In the genomic region with DNA sequence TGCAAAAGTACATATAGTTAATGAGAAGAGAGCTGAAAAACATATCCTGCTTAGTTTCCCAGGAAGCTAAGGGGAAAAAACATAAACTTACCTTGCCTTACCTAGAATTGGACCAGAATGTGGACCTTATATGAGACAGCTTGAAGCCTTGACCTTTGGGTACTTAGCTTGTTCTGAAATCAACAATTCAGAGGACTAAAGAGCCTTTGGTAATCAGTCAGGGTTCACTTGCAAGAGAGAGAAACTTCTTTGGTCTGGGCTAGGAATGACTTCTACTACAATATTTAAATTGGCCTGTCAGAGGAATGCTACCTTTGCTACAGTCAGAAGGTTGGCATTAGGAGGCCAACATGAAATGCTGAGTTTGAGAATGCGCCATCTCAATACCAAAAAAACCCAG, we compare ENCODE assay signal across 14 cellular contexts. TPM values are rescaled to one million over a fixed set of nuclear protein-coding genes. Genes with fewer than 3 reads are reported as not detected.
DNase-seq lines count a peak whose midpoint lies in the region; ATAC-seq and TF ChIP-seq lines count a peak whose summit lies in the region.
"Had no signal": no experiment of that assay in that cellular context is flagged by ENCODE, and none has a peak within 500 bp of the region (broad histone marks: within the 10 kb centered on the region; RNA-seq: fewer than 3 reads in every experiment).

No MANE protein-coding gene starts in this region.

- no peak overlapping the region for H3K9ac ChIP-seq in HCT116 (ENCODE audit: low read length)

- no peaks in the 10 kb centered on the region for H3K27me3 Mint-ChIP-seq in central memory CD8-positive, alpha-beta T cell
- no peaks in the 10 kb centered on the region for H3K27me3 Mint-ChIP-seq in naive thymus-derived CD8-positive, alpha-beta T cell
- H3K27me3 Mint-ChIP-seq: activated CD4-positive, alpha-beta T cell treated with anti-CD3 and anti-CD28 coated beads, Interleukin-2, amount 10 ng/mL, durations not matched to agents 7 days and 5 days had no signal

- DNase-seq in DMS53 (lab: John Stamatoyannopoulos, UW) = peak; percentile 55
- no peak for DNase-seq in HCT116 (ENCODE audit: low read depth, low spot score)
- DNase-seq in central memory CD8-positive, alpha-beta T cell (ENCODE audit: low spot score in 2 of 2) = no peak
- DNase-seq in naive thymus-derived CD8-positive, alpha-beta T cell = no peak
- no peak for DNase-seq in GM10248 (ENCODE audit: extremely low spot score)
- no peak for DNase-seq in dorsolateral prefrontal cortex
- DNase-seq: activated CD4-positive, alpha-beta T cell treated with anti-CD3 and anti-CD28 coated beads, Interleukin-2, amount 10 ng/mL, durations not matched to agents 7 days and 5 days; adrenal gland; AML-193; central memory CD4-positive, alpha-beta T cell; endodermal cell; left cardiac atrium; ovary had no signal

- no peaks in the 10 kb centered on the region for H3K9me2 ChIP-seq in HCT116 (ENCODE audit: insufficient read depth)

- H3K4me1 ChIP-seq in HCT116 (ENCODE audit: control insufficient read depth in 1 of 2, insufficient read depth in 2 of 2, low read length in 2 of 2) = peaks cover 34 to 47% of the 10 kb centered on the region in 2 experiments

- H3K4me3 ChIP-seq in HCT116 (replicated peaks in 1 of 2; ENCODE audit: low read depth in 1 of 2, low read length in 2 of 2) (no peak overlapping the region), dorsolateral prefrontal cortex (no peak overlapping the region)
- H3K4me3 ChIP-seq: adrenal gland, ovary had no signal

- no peaks in the 10 kb centered on the region for H3K9me3 Mint-ChIP-seq in central memory CD8-positive, alpha-beta T cell
- H3K9me3 Mint-ChIP-seq in naive thymus-derived CD8-positive, alpha-beta T cell = peaks cover 0 to 7% (median 0%) of the 10 kb centered on the region in 9 donors

- TF ChIP-seq CTCF in HCT116 (IDR thresholded peaks at IDR 0.05 in 2 of 3, conservative IDR thresholded peaks at IDR 0.05 in 1 of 3; ENCODE audit: borderline replicate concordance in 1 of 3, insufficient read depth in 1 of 3, low read depth in 2 of 3, low read length in 2 of 3) (no peak), GM10248 (IDR thresholded peaks at IDR 0.05; ENCODE audit: control extremely low read depth, extremely low read depth, low read depth, missing control alignments) (no peak), dorsolateral prefrontal cortex (IDR thresholded peaks at IDR 0.05 in 54 of 56, conservative IDR thresholded peaks at IDR 0.05 in 2 of 56; ENCODE audit: low read depth in 1 of 56, partially characterized antibody in 56 of 56) (no peak)

- peaks cover 44% of the 10 kb centered on the region for H3K4me1 Mint-ChIP-seq in central memory CD8-positive, alpha-beta T cell
- peaks cover 24 to 54% (median 50%) of the 10 kb centered on the region in 4 donors for H3K4me1 Mint-ChIP-seq in naive thymus-derived CD8-positive, alpha-beta T cell

- BruUV-seq in HCT116 (replicated peaks; lab: Mats Ljungman, UMichigan) = no TSS peak

- H3K4me3 Mint-ChIP-seq in central memory CD8-positive, alpha-beta T cell = no peak overlapping the region
- no peak overlapping the region for H3K4me3 Mint-ChIP-seq in naive thymus-derived CD8-positive, alpha-beta T cell
- H3K4me3 Mint-ChIP-seq: activated CD4-positive, alpha-beta T cell treated with anti-CD3 and anti-CD28 coated beads, Interleukin-2, amount 10 ng/mL, durations not matched to agents 7 days and 5 days; endodermal cell had no signal

- H3K4me2 ChIP-seq in HCT116 (ENCODE audit: low read length) = peak overlapping the region; percentile 56

- intact Hi-C loops in HCT116 (cut with micrococcal nuclease) = no loop called here
- intact Hi-C loops in dorsolateral prefrontal cortex (cut with DNase I) = no loop called here

- H3K27ac ChIP-seq in HCT116 (ENCODE audit: low read depth, low read length) = peak overlapping the region; percentile 13; the same call in 1 of the 2 replicates
- H3K27ac ChIP-seq in dorsolateral prefrontal cortex = no peak overlapping the region
- H3K27ac ChIP-seq: adrenal gland, ovary had no signal

- peak overlapping the region; percentile 20 for H3K27ac Mint-ChIP-seq in central memory CD8-positive, alpha-beta T cell (ENCODE audit: low read depth)
- H3K27ac Mint-ChIP-seq in naive thymus-derived CD8-positive, alpha-beta T cell = peak overlapping the region in 6 of 10 donors; percentile 24 to 85 (median 42)
- H3K27ac Mint-ChIP-seq: activated CD4-positive, alpha-beta T cell treated with anti-CD3 and anti-CD28 coated beads, Interleukin-2, amount 10 ng/mL, durations not matched to agents 7 days and 5 days; endodermal cell had no signal

- peaks cover 46% of the 10 kb centered on the region for H3K79me2 ChIP-seq in HCT116 (ENCODE audit: insufficient read depth, low read length)

- no peak overlapping the region for H2AFZ ChIP-seq in HCT116 (ENCODE audit: low read depth, low read length, poor library complexity, severe bottlenecking)

- H3K9me3 ChIP-seq in HCT116 (ENCODE audit: control insufficient read depth in 1 of 2, insufficient read depth in 1 of 2, low read depth in 1 of 2, low read length in 2 of 2) = no peaks in the 10 kb centered on the region
- H3K9me3 ChIP-seq: adrenal gland, ovary had no signal

- no peaks in the 10 kb centered on the region for H3K36me3 Mint-ChIP-seq in central memory CD8-positive, alpha-beta T cell (ENCODE audit: insufficient read depth)
- peaks cover 3 to 9% (median 5%) of the 10 kb centered on the region in 3 donors for H3K36me3 Mint-ChIP-seq in naive thymus-derived CD8-positive, alpha-beta T cell

- ATAC-seq in HCT116 = no peak
- ATAC-seq in central memory CD8-positive, alpha-beta T cell (replicated peaks; ENCODE audit: extremely low read depth, poor library complexity, severe bottlenecking) = no peak
- ATAC-seq in naive thymus-derived CD8-positive, alpha-beta T cell = no peak
- no peak for ATAC-seq in HG03432 (IDR thresholded peaks at IDR 0.05; ENCODE audit: unreplicated experiment)
- ATAC-seq: left cardiac atrium had no signal

- CTCF ChIA-PET in HCT116 (lab: Charles Lee) (no interaction called here), GM10248 (lab: Yijun Ruan, JAX) (interaction anchor here (0.7 to 1.8 kb wide), 3 partner anchors 12 to 99 kb away, joined by 3 to 6 read pairs (median 5); partner anchors contain the start of gene COMTD1)

- POLR2A ChIA-PET in HCT116 (lab: Charles Lee) = no interaction called here
- POLR2A ChIA-PET in naive thymus-derived CD8-positive, alpha-beta T cell (lab: Charles Lee) = no interaction called here
- POLR2A ChIA-PET in GM10248 (lab: Yijun Ruan, JAX) = interaction anchor here (0.6 kb wide), 1 partner anchor 311 kb away, joined by 3 read pairs; no protein-coding TSS in a partner anchor

- TF ChIP-seq RAD21 in HCT116 (IDR thresholded peaks at IDR 0.05; ENCODE audit: low read depth) = no peak

- RAD21 ChIA-PET in HCT116 (lab: Charles Lee; ENCODE audit: low non-redundant PET in 1 of 2, low total read pairs in 2 of 2, uncharacterized antibody in 2 of 2, unreplicated experiment in 2 of 2) = no interaction called here

- no peak for TF ChIP-seq POLR2A in HCT116 (IDR thresholded peaks at IDR 0.05; ENCODE audit: borderline replicate concordance, extremely low read depth, insufficient read depth, insufficient read length)

- H3K36me3 ChIP-seq in HCT116 (ENCODE audit: control insufficient read depth in 1 of 2, insufficient read depth in 2 of 2, low read length in 2 of 2) = no peaks in the 10 kb centered on the region
- H3K36me3 ChIP-seq: adrenal gland, ovary had no signal

- no peaks in the 10 kb centered on the region; the same call in 1 of the 2 replicates for H4K20me1 ChIP-seq in HCT116 (ENCODE audit: insufficient read depth)

- H3K27me3 ChIP-seq in HCT116 (ENCODE audit: insufficient read depth, low read length) (no peaks in the 10 kb centered on the region), dorsolateral prefrontal cortex (no peaks in the 10 kb centered on the region)
- H3K27me3 ChIP-seq: adrenal gland, ovary had no signal

TF ChIP-seq in HCT116, 20 proteins besides CTCF, POLR2A, EP300 and RAD21:
- no peak for TF ChIP-seq ZNF274 (IDR thresholded peaks at IDR 0.05; ENCODE audit: low read depth, low read length)
- TF ChIP-seq POLR2AphosphoS5 (IDR thresholded peaks at IDR 0.05; ENCODE audit: low read depth, low read length) = no peak
- no peak for TF ChIP-seq YY1 (IDR thresholded peaks at IDR 0.05; ENCODE audit: extremely low read depth, insufficient replicate concordance, low read depth, low read length)
- TF ChIP-seq EZH2phosphoT487 (IDR thresholded peaks at IDR 0.05; ENCODE audit: borderline replicate concordance) = no peak

RNA-seq across cellular contexts. Expression of gene SAMD8, which starts 24.9 kb away (rescaled TPM):
- total RNA-seq in HCT116 (2021; ENCODE audit: unreplicated experiment) = 23.6 TPM
- polyA plus RNA-seq in HCT116 (2012) = 6.7 and 8.6 TPM in 2 replicates
- 10 to 100 TPM; 23.4 to 23.9 TPM for total RNA-seq in naive thymus-derived CD8-positive, alpha-beta T cell
- 10 to 100 TPM in 1 of 3 donors, 1 to 10 TPM in 2; 6.3 to 10.6 (median 6.4) TPM for polyA plus RNA-seq in naive thymus-derived CD8-positive, alpha-beta T cell
- total RNA-seq in dorsolateral prefrontal cortex = 10 to 100 TPM; 55.2 to 91.8 (median 66.8) TPM
